In genomic region chr15:52824169-52824942, GRCh38 we compare ENCODE assay signal across 1 cellular context.
TF ChIP-seq lines count a peak whose summit lies in the region.
"Not testable (repeated sequence)": the region's sequence is repeated elsewhere in the genome, so short reads cannot be mapped to it uniquely, and the experiment has no call there.

No MANE protein-coding gene starts in this region.

TF ChIP-seq in HepG2, 621 proteins besides CTCF, POLR2A, EP300 and RAD21 (continued from another document and continues in another):
- TF ChIP-seq ZFP91 (CRISPR knock-in tag; IDR thresholded peaks at IDR 0.05; ENCODE audit: borderline replicate concordance) (peak; percentile 33; the same call in 1 of the 2 replicates), ZNF770 (CRISPR knock-in tag; IDR thresholded peaks at IDR 0.05) (0 out of 2 replicates have a peak, but pooled peaks have one; percentile 15), SOX13 (CRISPR knock-in tag; conservative IDR thresholded peaks at IDR 0.05 in 1 of 2, IDR thresholded peaks at IDR 0.05 in 1 of 2) (0 out of 4 replicates have a peak, but pooled peaks of 1 of the 2 experiments have one; percentile 54), CREB1 (CRISPR knock-in tag; IDR thresholded peaks at IDR 0.05) (peak; percentile 11; the same call in 1 of the 2 replicates), HNF1B (CRISPR knock-in tag; IDR thresholded peaks at IDR 0.05) (peak; percentile 53), ZNF550 (CRISPR knock-in tag; IDR thresholded peaks at IDR 0.05; ENCODE audit: borderline replicate concordance) (0 out of 2 replicates have a peak, but pooled peaks have one; percentile 44), AHDC1 (CRISPR knock-in tag; IDR thresholded peaks at IDR 0.05; ENCODE audit: borderline replicate concordance) (peak; percentile 86), SIX1 (CRISPR knock-in tag; IDR thresholded peaks at IDR 0.05; ENCODE audit: borderline replicate concordance) (peak; percentile 80; the same call in 1 of the 2 replicates), ZNF607 (CRISPR knock-in tag; IDR thresholded peaks at IDR 0.05; ENCODE audit: borderline replicate concordance) (peak; percentile 38; the same call in 1 of the 2 replicates), BRF2 (CRISPR knock-in tag; IDR thresholded peaks at IDR 0.05) (peak; percentile 42; the same call in 1 of the 2 replicates), ZFP41 (CRISPR knock-in tag; IDR thresholded peaks at IDR 0.05; ENCODE audit: borderline replicate concordance) (0 out of 2 replicates have a peak, but pooled peaks have one; percentile 41), ZC3H13 (CRISPR knock-in tag; IDR thresholded peaks at IDR 0.05) (0 out of 2 replicates have a peak, but pooled peaks have one; percentile 34), TRIM24 (CRISPR knock-in tag; IDR thresholded peaks at IDR 0.05) (peak; percentile 73; the same call in 1 of the 2 replicates), ZNF746 (CRISPR knock-in tag; IDR thresholded peaks at IDR 0.05) (0 out of 2 replicates have a peak, but pooled peaks have one; percentile 26), ZNF644 (CRISPR knock-in tag; IDR thresholded peaks at IDR 0.05; ENCODE audit: low read depth) (0 out of 2 replicates have a peak, but pooled peaks have one; percentile 26), MIER3 (CRISPR knock-in tag; IDR thresholded peaks at IDR 0.05; ENCODE audit: borderline replicate concordance) (peak; percentile 39; the same call in 1 of the 2 replicates), ZNF264 (CRISPR knock-in tag; IDR thresholded peaks at IDR 0.05) (peak; percentile 19; the same call in 1 of the 2 replicates), ZMYM4 (CRISPR knock-in tag; IDR thresholded peaks at IDR 0.05) (peak; percentile 88), CAMTA2 (CRISPR knock-in tag; IDR thresholded peaks at IDR 0.05; ENCODE audit: borderline replicate concordance) (0 out of 2 replicates have a peak, but pooled peaks have one; percentile 41), ZNF574 (CRISPR knock-in tag; IDR thresholded peaks at IDR 0.05) (peak; percentile 17; the same call in 1 of the 2 replicates), PITX1 (CRISPR knock-in tag; IDR thresholded peaks at IDR 0.05) (peak; percentile 26; the same call in 1 of the 2 replicates), PRMT3 (CRISPR knock-in tag; IDR thresholded peaks at IDR 0.05; ENCODE audit: borderline replicate concordance, low read depth) (peak; percentile 59; the same call in 1 of the 2 replicates), ARNT2 (CRISPR knock-in tag; IDR thresholded peaks at IDR 0.05; ENCODE audit: low read depth) (0 out of 2 replicates have a peak, but pooled peaks have one; percentile 30), ZFX (CRISPR knock-in tag; IDR thresholded peaks at IDR 0.05; ENCODE audit: low read depth) (peak; percentile 33), BORCS8-MEF2B (CRISPR knock-in tag; IDR thresholded peaks at IDR 0.05) (peak; percentile 28; the same call in 1 of the 2 replicates), ZNF687 (CRISPR knock-in tag; IDR thresholded peaks at IDR 0.05) (peak; percentile 66), ZNF556 (CRISPR knock-in tag; IDR thresholded peaks at IDR 0.05; ENCODE audit: borderline replicate concordance) (0 out of 2 replicates have a peak, but pooled peaks have one; percentile 9), BRD4 (CRISPR knock-in tag; IDR thresholded peaks at IDR 0.05) (peak; percentile 48; the same call in 1 of the 2 replicates)
- not testable (repeated sequence) for TF ChIP-seq SOX13, CREB1 (IDR thresholded peaks at IDR 0.05)
